ENCODE assay signal across 8 cellular contexts in the genomic region with DNA sequence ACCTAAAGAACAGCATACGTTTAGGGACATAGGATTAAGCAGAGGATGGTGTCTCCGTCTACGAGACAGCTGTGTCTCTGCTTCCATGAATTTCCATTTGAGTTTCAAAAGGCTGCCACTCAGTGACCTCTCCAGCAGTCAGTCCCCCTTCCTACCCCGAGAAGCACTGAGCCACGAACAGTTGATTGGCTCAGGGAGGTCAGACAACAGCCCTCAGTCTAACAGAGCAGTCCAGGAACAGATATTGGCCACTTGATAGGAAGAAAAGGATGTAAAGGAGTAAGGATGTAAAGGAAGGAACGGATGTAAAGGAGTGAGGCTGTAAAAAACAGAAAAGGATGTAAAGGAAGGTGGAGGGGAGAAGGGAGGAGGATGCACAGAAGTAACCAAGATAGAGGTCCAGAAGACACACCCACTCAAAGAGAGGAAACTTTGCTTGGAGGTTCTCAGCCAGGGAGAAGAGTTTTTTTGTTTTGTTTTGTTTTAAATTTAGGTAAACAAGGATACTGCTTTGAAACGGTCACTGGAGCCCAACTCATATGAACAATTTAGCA. TPM values are rescaled to one million over a fixed set of nuclear protein-coding genes. Genes with fewer than 3 reads are reported as not detected.
A peak's percentile ranks its signal among the peaks of the same experiment; 100 is the strongest.
DNase-seq lines count a peak whose midpoint lies in the region; ATAC-seq, FAIRE-seq and TF ChIP-seq lines count a peak whose summit lies in the region.

No MANE protein-coding gene starts in this region.

- H3K27me3 ChIP-seq in thoracic aorta (replicated peaks; ENCODE audit: insufficient read depth), result no peaks in the 10 kb centered on the region

- H3K9me3 ChIP-seq in kidney (ENCODE audit: control insufficient read depth in 1 of 2, low read length in 2 of 2) (no peaks in the 10 kb centered on the region), thoracic aorta (no peaks in the 10 kb centered on the region)

- peaks cover 8% of the 10 kb centered on the region for H3K27me3 Mint-ChIP-seq in activated T-cell treated with anti-CD3 and anti-CD28 coated beads, Interleukin-2, amount 50 U/mL, for 24 hours
- peaks cover 48% of the 10 kb centered on the region for H3K27me3 Mint-ChIP-seq in activated T-helper 1 cell treated with anti-CD3 and anti-CD28 coated beads, Interleukin-12 subunit alpha, Interleukin-12 subunit beta, Interleukin-2, Interleukin-4 antibody, amounts not matched to agents 30 ng/mL and 10 ng/mL and 1 ng/mL, durations not matched to agents 14 hours and 24 hours and 36 hours (ENCODE audit: insufficient read depth)

- H3K27ac Mint-ChIP-seq in activated T-cell treated with anti-CD3 and anti-CD28 coated beads, Interleukin-2, amount 50 U/mL, for 24 hours, result peak overlapping the region; percentile 99
- peak overlapping the region; percentile 77 for H3K27ac Mint-ChIP-seq in activated T-helper 1 cell treated with anti-CD3 and anti-CD28 coated beads, Interleukin-12 subunit alpha, Interleukin-12 subunit beta, Interleukin-2, Interleukin-4 antibody, amounts not matched to agents 30 ng/mL and 10 ng/mL and 1 ng/mL, durations not matched to agents 14 hours and 24 hours and 36 hours

- DNase-seq in activated T-cell treated with anti-CD3 and anti-CD28 coated beads, Interleukin-2, amount 50 U/mL, for 24 hours, result no peak
- DNase-seq in activated T-cell treated with anti-CD3 and anti-CD28 coated beads, Interleukin-2, amount 50 U/mL, for 48 hours, result no peak
- no peak for DNase-seq in activated T-helper 1 cell treated with anti-CD3 and anti-CD28 coated beads, Interleukin-12 subunit alpha, Interleukin-12 subunit beta, Interleukin-2, Interleukin-4 antibody, amounts not matched to agents 30 ng/mL and 10 ng/mL and 1 ng/mL, durations not matched to agents 14 hours and 24 hours and 36 hours (ENCODE audit: low spot score)
- DNase-seq in kidney, result no peak
- DNase-seq in thoracic aorta (ENCODE audit: low spot score), result no peak
- DNase-seq in NCI-H2171 treated with DMSO at 0.1 percent for 48 hours (lab: John Stamatoyannopoulos, UW), result no peak
- no peak for DNase-seq in stimulated activated CD4-positive, alpha-beta T cell treated with anti-CD3 and anti-CD28 coated beads, Interleukin-1b, Interleukin-23, amount 100 ng/mL, for 48 hours

- intact Hi-C loops in activated T-helper 1 cell treated with anti-CD3 and anti-CD28 coated beads, Interleukin-12 subunit alpha, Interleukin-12 subunit beta, Interleukin-2, Interleukin-4 antibody, amounts not matched to agents 30 ng/mL and 10 ng/mL and 1 ng/mL, durations not matched to agents 14 hours and 24 hours and 36 hours (cut with micrococcal nuclease), result loop anchor here (2.0 to 10.0 kb wide), 2 partner anchors 536 to 638 kb away; a partner anchor contains a TSS
- intact Hi-C loops in kidney (cut with DNase I), result loop anchor here (10.0 kb wide), 1 partner anchor 554 kb away; no protein-coding TSS in a partner anchor

- no peak for TF ChIP-seq CTCF in kidney (IDR thresholded peaks at IDR 0.05; ENCODE audit: borderline replicate concordance, extremely low read depth, insufficient read depth)
- no peak for TF ChIP-seq CTCF in thoracic aorta (IDR thresholded peaks at IDR 0.05)

- peak overlapping the region; percentile 23 to 55 for H3K9ac ChIP-seq in kidney (ENCODE audit: low read length in 2 of 2)

- peaks cover 19% of the 10 kb centered on the region for H3K36me3 Mint-ChIP-seq in activated T-cell treated with anti-CD3 and anti-CD28 coated beads, Interleukin-2, amount 50 U/mL, for 24 hours (ENCODE audit: low read depth)
- H3K36me3 Mint-ChIP-seq in activated T-helper 1 cell treated with anti-CD3 and anti-CD28 coated beads, Interleukin-12 subunit alpha, Interleukin-12 subunit beta, Interleukin-2, Interleukin-4 antibody, amounts not matched to agents 30 ng/mL and 10 ng/mL and 1 ng/mL, durations not matched to agents 14 hours and 24 hours and 36 hours (ENCODE audit: low read depth), result peaks cover 2% of the 10 kb centered on the region

- H3K36me3 ChIP-seq in kidney (ENCODE audit: control insufficient read depth in 1 of 2, insufficient read depth in 2 of 2, low read length in 2 of 2) (no peaks in the 10 kb centered on the region), thoracic aorta (no peaks in the 10 kb centered on the region)

- peak overlapping the region; percentile 63 to 78 for H3K4me3 ChIP-seq in kidney (ENCODE audit: low read length in 2 of 2)
- peak overlapping the region; percentile 87 for H3K4me3 ChIP-seq in thoracic aorta

- ATAC-seq in thoracic aorta (ENCODE audit: insufficient number of reproducible peaks, low FRiP score, low read depth), result no peak
- ATAC-seq in HG03354 (IDR thresholded peaks at IDR 0.05; ENCODE audit: poor library complexity, severe bottlenecking, unreplicated experiment), result no peak

- peak overlapping the region; percentile 5 to 93 for H3K27ac ChIP-seq in kidney (ENCODE audit: low read depth in 2 of 2, low read length in 2 of 2)
- peak overlapping the region; percentile 96 to 97 for H3K27ac ChIP-seq in thoracic aorta

- FAIRE-seq in kidney (lab: Jason Lieb, UNC), result no peak

- H3K4me1 ChIP-seq in kidney (ENCODE audit: control insufficient read depth in 1 of 2, insufficient read depth in 1 of 2, low read depth in 1 of 2, low read length in 2 of 2) (peaks cover 12 to 14% of the 10 kb centered on the region in 2 donors), thoracic aorta (ENCODE audit: control insufficient read depth in 1 of 2, low read depth in 2 of 2) (peaks cover 6 to 9% of the 10 kb centered on the region in 2 donors)

- H3K9me3 Mint-ChIP-seq in activated T-cell treated with anti-CD3 and anti-CD28 coated beads, Interleukin-2, amount 50 U/mL, for 24 hours, result no peaks in the 10 kb centered on the region
- H3K9me3 Mint-ChIP-seq in activated T-helper 1 cell treated with anti-CD3 and anti-CD28 coated beads, Interleukin-12 subunit alpha, Interleukin-12 subunit beta, Interleukin-2, Interleukin-4 antibody, amounts not matched to agents 30 ng/mL and 10 ng/mL and 1 ng/mL, durations not matched to agents 14 hours and 24 hours and 36 hours, result no peaks in the 10 kb centered on the region

- peaks cover 71% of the 10 kb centered on the region for H3K4me1 Mint-ChIP-seq in activated T-cell treated with anti-CD3 and anti-CD28 coated beads, Interleukin-2, amount 50 U/mL, for 24 hours (ENCODE audit: low read depth)
- H3K4me1 Mint-ChIP-seq in activated T-helper 1 cell treated with anti-CD3 and anti-CD28 coated beads, Interleukin-12 subunit alpha, Interleukin-12 subunit beta, Interleukin-2, Interleukin-4 antibody, amounts not matched to agents 30 ng/mL and 10 ng/mL and 1 ng/mL, durations not matched to agents 14 hours and 24 hours and 36 hours (ENCODE audit: low read depth), result peaks cover 55% of the 10 kb centered on the region

- peak overlapping the region; percentile 98 for H3K4me3 Mint-ChIP-seq in activated T-cell treated with anti-CD3 and anti-CD28 coated beads, Interleukin-2, amount 50 U/mL, for 24 hours
- H3K4me3 Mint-ChIP-seq in activated T-helper 1 cell treated with anti-CD3 and anti-CD28 coated beads, Interleukin-12 subunit alpha, Interleukin-12 subunit beta, Interleukin-2, Interleukin-4 antibody, amounts not matched to agents 30 ng/mL and 10 ng/mL and 1 ng/mL, durations not matched to agents 14 hours and 24 hours and 36 hours, result peak overlapping the region; percentile 74

RNA-seq across cellular contexts. Expression of a gene that starts 3.2 kb away (rescaled TPM):
- total RNA-seq in activated T-helper 1 cell treated with anti-CD3 and anti-CD28 coated beads, Interleukin-12 subunit alpha, Interleukin-12 subunit beta, Interleukin-2, Interleukin-4 antibody, amounts not matched to agents 30 ng/mL and 10 ng/mL and 1 ng/mL, durations not matched to agents 14 hours and 24 hours and 36 hours, result 68.6 and 69.5 TPM in 2 replicates
- total RNA-seq in kidney (9.1 TPM), thoracic aorta (10 to 100 TPM in 1 of 2 donors, 1 to 10 TPM in 1; 9.7 to 36.9 TPM)
- polyA plus RNA-seq in kidney (ENCODE audit: insufficient read depth, low read depth, low replicate concordance), result 0.34 TPM
